Comparison of ENCODE assay signal across 8 cellular contexts in genomic region chr1:223233410-223234163, GRCh38.
DNase-seq lines count a peak whose midpoint lies in the region; ATAC-seq and TF ChIP-seq lines count a peak whose summit lies in the region.

No MANE protein-coding gene starts in this region.

- in situ Hi-C loops in SK-MEL-5 (cut with HindIII; ENCODE audit: low pct_unique_long_range_greater_than_20kb, low sequenced_read_pairs) (no loop called here), GM13976 (cut with MboI; ENCODE audit: low sequenced_read_pairs, unreplicated experiment) (no loop called here)

- H3K27me3 ChIP-seq in esophagus (ENCODE audit: control insufficient read depth in 1 of 2, insufficient read depth in 2 of 2, low read length in 2 of 2) (no peaks in the 10 kb centered on the region), trophoblast cell (ENCODE audit: insufficient read depth, low read length) (no peaks in the 10 kb centered on the region)

- no peak overlapping the region for H3K27ac Mint-ChIP-seq in activated T-helper 1 cell treated with anti-CD3 and anti-CD28 coated beads, Interleukin-12 subunit alpha, Interleukin-12 subunit beta, Interleukin-2, Interleukin-4 antibody, amounts not matched to agents 30 ng/mL and 10 ng/mL and 1 ng/mL, durations not matched to agents 14 hours and 24 hours and 36 hours

- H2BK12ac ChIP-seq in trophoblast cell (ENCODE audit: low read length), result peak overlapping the region; percentile 74

- H3K36me3 Mint-ChIP-seq in activated T-helper 1 cell treated with anti-CD3 and anti-CD28 coated beads, Interleukin-12 subunit alpha, Interleukin-12 subunit beta, Interleukin-2, Interleukin-4 antibody, amounts not matched to agents 30 ng/mL and 10 ng/mL and 1 ng/mL, durations not matched to agents 14 hours and 24 hours and 36 hours (ENCODE audit: low read depth), result no peaks in the 10 kb centered on the region

- H3K9me3 Mint-ChIP-seq in activated T-helper 1 cell treated with anti-CD3 and anti-CD28 coated beads, Interleukin-12 subunit alpha, Interleukin-12 subunit beta, Interleukin-2, Interleukin-4 antibody, amounts not matched to agents 30 ng/mL and 10 ng/mL and 1 ng/mL, durations not matched to agents 14 hours and 24 hours and 36 hours, result peaks cover 4% of the 10 kb centered on the region

- no peaks in the 10 kb centered on the region for H3K79me2 ChIP-seq in trophoblast cell (ENCODE audit: control insufficient read depth, insufficient read depth, low read length, poor library complexity)

- no peak overlapping the region for H3K4me2 ChIP-seq in trophoblast cell (ENCODE audit: low read length)

- H2AK5ac ChIP-seq in trophoblast cell (ENCODE audit: low read length), result no peak overlapping the region

- H3K36me3 ChIP-seq in esophagus (ENCODE audit: control insufficient read depth in 2 of 2, insufficient read depth in 2 of 2, low read length in 1 of 2) (peaks cover 0 to 2% of the 10 kb centered on the region in 2 donors), trophoblast cell (ENCODE audit: control insufficient read depth in 1 of 2, insufficient read depth in 2 of 2, low read length in 2 of 2) (no peaks in the 10 kb centered on the region)

- H3K27me3 Mint-ChIP-seq in activated T-helper 1 cell treated with anti-CD3 and anti-CD28 coated beads, Interleukin-12 subunit alpha, Interleukin-12 subunit beta, Interleukin-2, Interleukin-4 antibody, amounts not matched to agents 30 ng/mL and 10 ng/mL and 1 ng/mL, durations not matched to agents 14 hours and 24 hours and 36 hours (ENCODE audit: insufficient read depth), result peaks cover 5% of the 10 kb centered on the region

- intact Hi-C loops in activated T-helper 1 cell treated with anti-CD3 and anti-CD28 coated beads, Interleukin-12 subunit alpha, Interleukin-12 subunit beta, Interleukin-2, Interleukin-4 antibody, amounts not matched to agents 30 ng/mL and 10 ng/mL and 1 ng/mL, durations not matched to agents 14 hours and 24 hours and 36 hours (cut with micrococcal nuclease), result no loop called here

- H3K27ac ChIP-seq in esophagus (ENCODE audit: low read depth in 2 of 2, low read length in 1 of 2), result peak overlapping the region; percentile 75 to 88
- H3K27ac ChIP-seq in trophoblast cell (ENCODE audit: low read depth, low read length), result peak overlapping the region; percentile 53

- peaks cover 5% of the 10 kb centered on the region for H3K79me1 ChIP-seq in trophoblast cell (ENCODE audit: low read length)

- no peak overlapping the region for H3K4ac ChIP-seq in trophoblast cell (ENCODE audit: low read depth, low read length)

- H4K91ac ChIP-seq in trophoblast cell (ENCODE audit: low read depth, low read length), result peak overlapping the region; percentile 26

- no peak for TF ChIP-seq CTCF in GM13976 (IDR thresholded peaks at IDR 0.05; ENCODE audit: borderline replicate concordance, control extremely low read depth, extremely low read depth, insufficient read depth, missing control alignments)

- H2AFZ ChIP-seq in trophoblast cell (ENCODE audit: insufficient read depth, low read length, poor library complexity), result no peak overlapping the region

- H3K4me3 ChIP-seq in esophagus (ENCODE audit: low read depth in 1 of 2, low read length in 2 of 2), result no peak overlapping the region
- H3K4me3 ChIP-seq in trophoblast cell (ENCODE audit: low read depth, low read length), result no peak overlapping the region

- H2BK120ac ChIP-seq in trophoblast cell (ENCODE audit: insufficient read depth, low read length, poor library complexity), result no peak overlapping the region

- no peak overlapping the region for H3K23ac ChIP-seq in trophoblast cell (ENCODE audit: low read length)

- ATAC-seq in GM21528 (IDR thresholded peaks at IDR 0.05; ENCODE audit: low FRiP score, unreplicated experiment), result no peak

- H4K8ac ChIP-seq in trophoblast cell (ENCODE audit: low read depth, low read length), result peak overlapping the region; percentile 58

- H3K9me3 ChIP-seq in esophagus (ENCODE audit: control insufficient read depth in 2 of 2, insufficient read depth in 1 of 2, low read depth in 1 of 2, low read length in 1 of 2) (no peaks in the 10 kb centered on the region), trophoblast cell (ENCODE audit: insufficient read depth, low read depth, low read length) (no peaks in the 10 kb centered on the region)

- H3K4me1 ChIP-seq in esophagus (ENCODE audit: control insufficient read depth in 2 of 2, insufficient read depth in 2 of 2, low read length in 1 of 2) (peaks cover 0 to 7% of the 10 kb centered on the region in 2 donors), trophoblast cell (ENCODE audit: control insufficient read depth in 1 of 2, insufficient read depth in 2 of 2, low read length in 2 of 2) (peaks cover 18 to 24% of the 10 kb centered on the region in 2 experiments)

- peak; percentile 80 for DNase-seq in EL
- DNase-seq in SK-MEL-5 (ENCODE audit: low read depth, low spot score), result peak; percentile 42
- peak; percentile 65 to 66 for DNase-seq in trophoblast cell
- no peak for DNase-seq in DMS79 (lab: John Stamatoyannopoulos, UW)
- DNase-seq in GM13976 (ENCODE audit: low spot score), result no peak
- DNase-seq in activated T-helper 1 cell treated with anti-CD3 and anti-CD28 coated beads, Interleukin-12 subunit alpha, Interleukin-12 subunit beta, Interleukin-2, Interleukin-4 antibody, amounts not matched to agents 30 ng/mL and 10 ng/mL and 1 ng/mL, durations not matched to agents 14 hours and 24 hours and 36 hours (ENCODE audit: low spot score), result no peak

- H3K9ac ChIP-seq in trophoblast cell (ENCODE audit: low read length), result no peak overlapping the region

- no peak overlapping the region for H3K4me3 Mint-ChIP-seq in activated T-helper 1 cell treated with anti-CD3 and anti-CD28 coated beads, Interleukin-12 subunit alpha, Interleukin-12 subunit beta, Interleukin-2, Interleukin-4 antibody, amounts not matched to agents 30 ng/mL and 10 ng/mL and 1 ng/mL, durations not matched to agents 14 hours and 24 hours and 36 hours

- H2BK5ac ChIP-seq in trophoblast cell (ENCODE audit: low read depth, low read length, poor library complexity), result peak overlapping the region; percentile 21

- no peak overlapping the region for H3K18ac ChIP-seq in trophoblast cell (ENCODE audit: low read length)

- 32 to 36% methylated on average over 11 of the region's 11 CpGs for WGBS in esophagus, 2 donors
- WGBS in trophoblast cell (ENCODE audit: extremely low coverage, insufficient coverage, insufficient read length), result no CpG with 5 or more reads among the region's 11 CpGs

- peak overlapping the region; percentile 40 for H3K14ac ChIP-seq in trophoblast cell (ENCODE audit: low read length)

- no peak overlapping the region for H4K12ac ChIP-seq in trophoblast cell (ENCODE audit: low read depth, low read length)

- peaks cover 17% of the 10 kb centered on the region for H3K4me1 Mint-ChIP-seq in activated T-helper 1 cell treated with anti-CD3 and anti-CD28 coated beads, Interleukin-12 subunit alpha, Interleukin-12 subunit beta, Interleukin-2, Interleukin-4 antibody, amounts not matched to agents 30 ng/mL and 10 ng/mL and 1 ng/mL, durations not matched to agents 14 hours and 24 hours and 36 hours (ENCODE audit: low read depth)

Comparison
In these comparisons a context has a peak if more than half of its experiments do, and no peak if none do; other contexts are left out.
1. DNase-seq: peak in EL (single experiment), SK-MEL-5 (single experiment) and trophoblast cell (2 of 2); none in DMS79 (single experiment), GM13976 (single experiment) and activated T-helper 1 cell treated with anti-CD3 and anti-CD28 coated beads, Interleukin-12 subunit alpha, Interleukin-12 subunit beta, Interleukin-2, Interleukin-4 antibody, amounts not matched to agents 30 ng/mL and 10 ng/mL and 1 ng/mL, durations not matched to agents 14 hours and 24 hours and 36 hours (single experiment).